In the genomic region with DNA sequence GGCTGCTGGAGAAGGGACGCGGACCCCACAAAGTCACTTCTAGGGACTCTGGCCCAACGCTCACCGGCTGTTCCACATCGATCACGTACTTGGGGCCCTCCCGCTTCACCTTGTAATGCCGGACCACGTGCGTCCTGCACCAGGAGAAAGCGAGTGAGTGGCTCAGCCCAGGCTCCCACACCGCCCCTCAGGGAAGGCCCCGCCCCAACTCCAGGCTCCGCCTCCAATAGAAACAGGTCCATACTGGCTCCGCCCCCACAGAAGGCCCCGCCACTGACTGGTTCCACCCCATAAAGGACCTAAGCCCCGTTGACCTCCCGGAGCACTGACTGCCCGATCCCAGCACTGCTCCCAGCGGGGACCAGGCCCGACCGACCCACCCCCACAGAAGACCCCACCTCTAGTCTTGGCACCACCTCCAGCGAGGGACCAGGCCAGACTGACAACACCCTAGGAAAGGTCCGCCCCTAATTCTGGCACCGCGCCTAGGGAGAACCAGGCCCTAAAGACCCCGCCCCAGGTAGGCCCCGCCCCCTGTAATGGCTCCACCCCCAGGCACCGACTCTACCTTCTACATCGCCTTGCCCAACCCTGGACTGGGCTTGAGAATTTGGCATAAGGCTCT, we compare ENCODE assay signal across 8 cellular contexts. TPM values are rescaled to one million over a fixed set of nuclear protein-coding genes. Genes with fewer than 3 reads are reported as not detected.
DNase-seq lines count a peak whose midpoint lies in the region; ATAC-seq, FAIRE-seq and TF ChIP-seq lines count a peak whose summit lies in the region.

No MANE protein-coding gene starts in this region.

- H3K9me3 ChIP-seq in colonic mucosa (no peaks in the 10 kb centered on the region), mesodermal cell (ENCODE audit: control insufficient read depth, low read length) (no peaks in the 10 kb centered on the region)

- TF ChIP-seq CTCF in colonic mucosa (IDR thresholded peaks at IDR 0.05) = no peak

- H3K9ac ChIP-seq in colonic mucosa (ENCODE audit: low read depth in 2 of 2, low read length in 2 of 2) = no peak overlapping the region

- intact Hi-C loops in colonic mucosa (cut with DNase I) = no loop called here

- DNase-seq in Ammon's horn (ENCODE audit: low spot score) = peak; percentile 72
- peak; percentile 60 for DNase-seq in activated CD4-positive, alpha-beta T cell treated with anti-CD3 and anti-CD28 coated beads for 1 hour
- DNase-seq in colonic mucosa = peak; percentile 78
- DNase-seq in stimulated activated CD8-positive, alpha-beta memory T cell treated with anti-CD3 and anti-CD28 coated beads, Interleukin-15, amount 100 ng/mL, for 48 hours (ENCODE audit: low read depth in 2 of 2) = peak; percentile 57 to 82
- DNase-seq in RCC 7860 (ENCODE audit: low spot score) = no peak

- 15 to 23% methylated on average over 19 to 20 of the region's 30 CpGs for WGBS in mesodermal cell (ENCODE audit: insufficient coverage in 2 of 2), 2 experiments

- H3K27me3 ChIP-seq in colonic mucosa = no peaks in the 10 kb centered on the region

- no peak overlapping the region for H3K4me3 ChIP-seq in colonic mucosa
- H3K4me3 ChIP-seq in mesodermal cell (ENCODE audit: extremely low read depth, insufficient read depth, low read length, poor library complexity, severe bottlenecking) = peak overlapping the region; percentile 18

- no peak for TF ChIP-seq RAD21 in Ishikawa (IDR thresholded peaks at IDR 0.05; ENCODE audit: low read depth)

- no peaks in the 10 kb centered on the region for H3K4me1 ChIP-seq in colonic mucosa
- peaks cover 2% of the 10 kb centered on the region for H3K4me1 ChIP-seq in mesodermal cell (ENCODE audit: control insufficient read depth, insufficient read depth, low read length, poor library complexity, severe bottlenecking)

- FAIRE-seq in RCC 7860 (lab: Jason Lieb, UNC) = no peak

- ATAC-seq in HG03460 (IDR thresholded peaks at IDR 0.05; ENCODE audit: unreplicated experiment) = no peak

- TF ChIP-seq EP300 in Ishikawa (IDR thresholded peaks at IDR 0.05; ENCODE audit: borderline replicate concordance) = no peak

- H3K36me3 ChIP-seq in colonic mucosa (no peaks in the 10 kb centered on the region), mesodermal cell (ENCODE audit: control insufficient read depth, insufficient read depth, low read length) (no peaks in the 10 kb centered on the region)

- H3K27ac ChIP-seq in colonic mucosa (no peak overlapping the region), mesodermal cell (ENCODE audit: low read depth, low read length, severe bottlenecking) (no peak overlapping the region)

TF ChIP-seq in Ishikawa, 13 proteins besides CTCF, POLR2A, EP300 and RAD21:
- TF ChIP-seq TEAD4 (IDR thresholded peaks at IDR 0.05) (no peak), YY1 (IDR thresholded peaks at IDR 0.05; ENCODE audit: low read depth) (no peak), TCF12 (IDR thresholded peaks at IDR 0.05; ENCODE audit: low read depth) (0 out of 2 replicates have a peak, but pooled peaks have one; percentile 11), NFIC (IDR thresholded peaks at IDR 0.05) (peak; percentile 52; the same call in 1 of the 2 replicates), CEBPB (IDR thresholded peaks at IDR 0.05) (0 out of 2 replicates have a peak, but pooled peaks have one; percentile 4), FOXM1 (IDR thresholded peaks at IDR 0.05; ENCODE audit: borderline replicate concordance, low read depth) (no peak), ZBTB7A (IDR thresholded peaks at IDR 0.05; ENCODE audit: low read depth) (peak; percentile 66; the same call in 1 of the 2 replicates), TAF1 (IDR thresholded peaks at IDR 0.05; ENCODE audit: low read depth) (0 out of 2 replicates have a peak, but pooled peaks have one; percentile 41), CREB1 (IDR thresholded peaks at IDR 0.05; ENCODE audit: low read depth) (no peak)
- TF ChIP-seq, protein P1, sequence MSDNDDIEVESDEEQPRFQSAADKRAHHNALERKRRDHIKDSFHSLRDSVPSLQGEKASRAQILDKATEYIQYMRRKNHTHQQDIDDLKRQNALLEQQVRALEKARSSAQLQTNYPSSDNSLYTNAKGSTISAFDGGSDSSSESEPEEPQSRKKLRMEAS (IDR thresholded peaks at IDR 0.05) = peak; percentile 97
- TF ChIP-seq, protein P2, sequence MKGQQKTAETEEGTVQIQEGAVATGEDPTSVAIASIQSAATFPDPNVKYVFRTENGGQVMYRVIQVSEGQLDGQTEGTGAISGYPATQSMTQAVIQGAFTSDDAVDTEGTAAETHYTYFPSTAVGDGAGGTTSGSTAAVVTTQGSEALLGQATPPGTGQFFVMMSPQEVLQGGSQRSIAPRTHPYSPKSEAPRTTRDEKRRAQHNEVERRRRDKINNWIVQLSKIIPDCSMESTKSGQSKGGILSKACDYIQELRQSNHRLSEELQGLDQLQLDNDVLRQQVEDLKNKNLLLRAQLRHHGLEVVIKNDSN (IDR thresholded peaks at IDR 0.05) = peak; percentile 78
- TF ChIP-seq, protein P3, sequence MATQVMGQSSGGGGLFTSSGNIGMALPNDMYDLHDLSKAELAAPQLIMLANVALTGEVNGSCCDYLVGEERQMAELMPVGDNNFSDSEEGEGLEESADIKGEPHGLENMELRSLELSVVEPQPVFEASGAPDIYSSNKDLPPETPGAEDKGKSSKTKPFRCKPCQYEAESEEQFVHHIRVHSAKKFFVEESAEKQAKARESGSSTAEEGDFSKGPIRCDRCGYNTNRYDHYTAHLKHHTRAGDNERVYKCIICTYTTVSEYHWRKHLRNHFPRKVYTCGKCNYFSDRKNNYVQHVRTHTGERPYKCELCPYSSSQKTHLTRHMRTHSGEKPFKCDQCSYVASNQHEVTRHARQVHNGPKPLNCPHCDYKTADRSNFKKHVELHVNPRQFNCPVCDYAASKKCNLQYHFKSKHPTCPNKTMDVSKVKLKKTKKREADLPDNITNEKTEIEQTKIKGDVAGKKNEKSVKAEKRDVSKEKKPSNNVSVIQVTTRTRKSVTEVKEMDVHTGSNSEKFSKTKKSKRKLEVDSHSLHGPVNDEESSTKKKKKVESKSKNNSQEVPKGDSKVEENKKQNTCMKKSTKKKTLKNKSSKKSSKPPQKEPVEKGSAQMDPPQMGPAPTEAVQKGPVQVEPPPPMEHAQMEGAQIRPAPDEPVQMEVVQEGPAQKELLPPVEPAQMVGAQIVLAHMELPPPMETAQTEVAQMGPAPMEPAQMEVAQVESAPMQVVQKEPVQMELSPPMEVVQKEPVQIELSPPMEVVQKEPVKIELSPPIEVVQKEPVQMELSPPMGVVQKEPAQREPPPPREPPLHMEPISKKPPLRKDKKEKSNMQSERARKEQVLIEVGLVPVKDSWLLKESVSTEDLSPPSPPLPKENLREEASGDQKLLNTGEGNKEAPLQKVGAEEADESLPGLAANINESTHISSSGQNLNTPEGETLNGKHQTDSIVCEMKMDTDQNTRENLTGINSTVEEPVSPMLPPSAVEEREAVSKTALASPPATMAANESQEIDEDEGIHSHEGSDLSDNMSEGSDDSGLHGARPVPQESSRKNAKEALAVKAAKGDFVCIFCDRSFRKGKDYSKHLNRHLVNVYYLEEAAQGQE (IDR thresholded peaks at IDR 0.05; ENCODE audit: low read depth) = no peak
TF ChIP-seq in Ishikawa: peak in this region for 7.

RNA-seq across cellular contexts. Expression of a gene that starts 11.3 kb away (rescaled TPM):
- 100 to 1,000 TPM; 197 to 218 TPM for total RNA-seq in colonic mucosa
- 15.7 TPM for polyA plus RNA-seq in mesodermal cell (2013, experiment 1 of 2)
- 12.8 TPM for polyA plus RNA-seq in mesodermal cell (2013, experiment 2 of 2)

RNA-seq across cellular contexts. Expression of a gene that starts 16.0 kb away (rescaled TPM):
- 10 to 100 TPM; 38.0 to 63.2 TPM for total RNA-seq in colonic mucosa
- polyA plus RNA-seq in mesodermal cell (2013, experiment 1 of 2) = 18.6 TPM
- 16.3 TPM for polyA plus RNA-seq in mesodermal cell (2013, experiment 2 of 2)

RNA-seq across cellular contexts. Expression of a gene that starts 23.0 kb away (rescaled TPM):
- 1 to 10 TPM in 1 of 2 donors, under 1 TPM in 1; 0.98 to 2.4 TPM for total RNA-seq in colonic mucosa
- polyA plus RNA-seq in mesodermal cell (2013, experiment 1 of 2) = 45.7 TPM
- polyA plus RNA-seq in mesodermal cell (2013, experiment 2 of 2) = 36.6 TPM

RNA-seq across cellular contexts. Expression of a gene that starts 25.2 kb away (rescaled TPM):
- under 1 TPM in 1 of 2 donors, not detected in 1; 0.74 TPM for total RNA-seq in colonic mucosa
- polyA plus RNA-seq in mesodermal cell (2013, experiment 1 of 2) = 0.88 TPM
- polyA plus RNA-seq in mesodermal cell (2013, experiment 2 of 2) = 1.4 TPM

RNA-seq across cellular contexts. Expression of a gene that starts 48.3 kb away (rescaled TPM):
- total RNA-seq in colonic mucosa = 10 to 100 TPM; 16.8 to 19.3 TPM
- polyA plus RNA-seq in mesodermal cell (2013, experiment 1 of 2) = 9.8 TPM
- 8.7 TPM for polyA plus RNA-seq in mesodermal cell (2013, experiment 2 of 2)
